17 cellular contexts compared by ENCODE assay signal in the genomic region with DNA sequence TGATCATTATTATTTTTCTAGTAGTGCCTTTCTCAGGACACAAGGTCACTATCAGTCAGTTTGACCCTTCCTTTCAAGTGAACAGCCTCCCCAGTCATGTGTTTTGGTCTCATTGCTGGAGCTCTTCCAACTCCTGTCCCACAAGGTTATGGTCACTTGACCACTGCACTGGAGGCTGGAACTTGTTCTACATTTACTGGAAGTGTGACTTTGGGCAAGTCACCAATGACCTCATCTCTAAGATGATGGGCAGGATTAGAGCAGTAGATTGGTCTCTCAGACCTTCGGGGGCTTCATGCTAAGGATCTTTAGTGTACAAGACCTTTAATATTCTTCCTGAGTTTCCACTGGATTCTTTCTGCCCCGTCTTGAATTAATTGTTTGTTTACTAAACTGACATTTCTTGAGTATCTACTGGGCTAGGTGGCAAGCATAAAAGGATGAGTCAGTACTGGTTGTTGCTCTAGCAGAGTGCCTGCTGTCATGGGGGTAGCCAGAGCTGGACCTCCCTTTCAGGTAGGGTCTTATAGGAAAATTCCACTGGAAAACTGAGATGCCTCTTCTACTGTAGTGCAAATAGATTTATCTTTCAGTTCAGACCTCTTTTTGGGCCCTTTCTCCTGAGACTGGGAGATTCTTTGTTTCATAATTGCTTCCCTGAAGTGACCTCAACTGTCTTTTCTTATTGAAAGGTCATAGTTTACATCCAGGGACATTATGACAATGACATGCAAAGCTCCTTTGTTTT.
A peak's percentile ranks its signal among the peaks of the same experiment; 100 is the strongest.
DNase-seq lines count a peak whose midpoint lies in the region; TF ChIP-seq lines count a peak whose summit lies in the region.
"Had no signal": no experiment of that assay in that cellular context is flagged by ENCODE, and none has a peak within 500 bp of the region (broad histone marks: within the 10 kb centered on the region; RNA-seq: fewer than 3 reads in every experiment).

No MANE protein-coding gene starts in this region.

- H3K4me1 Mint-ChIP-seq in HFFc6 (ENCODE audit: low read depth): peaks cover 62% of the 10 kb centered on the region
- H3K4me1 Mint-ChIP-seq: T-cell had no signal

- no peaks in the 10 kb centered on the region for H3K27me3 Mint-ChIP-seq in HFFc6 (ENCODE audit: insufficient read depth)
- H3K27me3 Mint-ChIP-seq: B cell, T-cell had no signal

- H3K36me3 Mint-ChIP-seq in HFFc6 (ENCODE audit: low read depth): peaks cover 13% of the 10 kb centered on the region

- H3K4me3 ChIP-seq in AG10803 (ENCODE audit: low read length) (no peak overlapping the region), cardiac fibroblast (replicated peaks in 1 of 2; ENCODE audit: low read depth in 2 of 2, low read length in 2 of 2) (no peak overlapping the region)
- H3K4me3 ChIP-seq: mucosa of descending colon had no signal

- peak overlapping the region; percentile 53 for H3K4me3 Mint-ChIP-seq in HFFc6
- H3K4me3 Mint-ChIP-seq: B cell, T-cell had no signal

- DNase-seq in AG10803 (ENCODE audit: low read depth): peak; percentile 23
- DNase-seq in HFFc6: peak; percentile 47
- peak; percentile 49 to 56 for DNase-seq in cardiac fibroblast (ENCODE audit: low read depth in 2 of 2)
- DNase-seq in iPS-NIHi11 (ENCODE audit: low spot score): peak; percentile 59
- no peak for DNase-seq in central memory CD4-positive, alpha-beta T cell
- DNase-seq in activated effector memory CD4-positive, alpha-beta T cell treated with Interleukin-2 at 50 U/mL for 16 hours: no peak
- DNase-seq in NCI-H510A treated with DMSO at 0.1 percent for 48 hours (lab: John Stamatoyannopoulos, UW): no peak
- DNase-seq in NCI-H146 treated with DMSO at 0.1 percent for 48 hours (lab: John Stamatoyannopoulos, UW; ENCODE audit: unreplicated experiment): no peak
- DNase-seq: activated CD4-positive, alpha-beta T cell treated with anti-CD3 and anti-CD28 coated beads, Interleukin-2, amount 50 U/mL, for 4 hours; activated gamma-delta T cell treated with Interleukin-2 at 50 U/mL for 16 hours; caudate nucleus; Kasumi-1; NCI-H2081; stimulated activated CD4-positive, alpha-beta T cell treated with anti-CD3 and anti-CD28 coated beads, Interleukin-1b, Interleukin-23, amount 100 ng/mL, for 48 hours; T-cell had no signal

- no peaks in the 10 kb centered on the region for H3K9me3 Mint-ChIP-seq in HFFc6
- H3K9me3 Mint-ChIP-seq: T-cell had no signal

- H3K27ac Mint-ChIP-seq in HFFc6: peak overlapping the region; percentile 73
- H3K27ac Mint-ChIP-seq: B cell, T-cell had no signal

- TF ChIP-seq CTCF in AG10803 (conservative IDR thresholded peaks at IDR 0.05; ENCODE audit: low read length): no peak
- no peak for TF ChIP-seq CTCF in HFFc6 (IDR thresholded peaks at IDR 0.05)
- TF ChIP-seq CTCF in cardiac fibroblast (IDR thresholded peaks at IDR 0.05; ENCODE audit: low read depth, low read length): no peak

Comparison
In these comparisons a context has a peak if more than half of its experiments do, and no peak if none do; other contexts are left out.
1. DNase-seq: peak in AG10803 (single experiment), HFFc6 (single experiment), cardiac fibroblast (2 of 2) and iPS-NIHi11 (single experiment); none in central memory CD4-positive, alpha-beta T cell (single experiment), activated effector memory CD4-positive, alpha-beta T cell treated with Interleukin-2 at 50 U/mL for 16 hours (single experiment), NCI-H510A treated with DMSO at 0.1 percent for 48 hours (single experiment) and NCI-H146 treated with DMSO at 0.1 percent for 48 hours (single experiment).